Comparison of ENCODE assay signal across 10 cellular contexts in the genomic region with DNA sequence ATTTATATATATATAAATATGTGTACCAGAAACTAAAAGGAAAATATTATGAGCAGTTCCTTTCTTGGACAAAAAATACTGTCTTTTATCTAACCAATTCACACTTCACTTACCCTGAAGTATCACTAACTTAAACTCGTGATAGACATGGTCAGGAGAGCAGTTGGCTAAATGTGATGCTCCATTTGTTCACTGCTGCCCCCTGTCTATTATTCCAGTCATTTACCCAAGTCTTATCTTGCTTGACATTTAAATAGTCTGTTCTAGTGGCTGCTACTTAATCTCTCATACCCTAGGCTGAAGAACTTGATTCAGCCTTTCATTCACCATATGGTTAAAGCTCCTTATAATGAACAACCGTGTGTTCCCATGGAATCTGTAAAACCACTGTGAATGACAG.
DNase-seq lines count a peak whose midpoint lies in the region; ATAC-seq and TF ChIP-seq lines count a peak whose summit lies in the region.
"Had no signal": no experiment of that assay in that cellular context is flagged by ENCODE, and none has a peak within 500 bp of the region (broad histone marks: within the 10 kb centered on the region; RNA-seq: fewer than 3 reads in every experiment).

No MANE protein-coding gene starts in this region.

- DNase-seq in NCI-H1092 treated with DMSO at 0.1 percent for 48 hours (lab: John Stamatoyannopoulos, UW) (peak; percentile 0), NCI-H1092 (lab: John Stamatoyannopoulos, UW) (no peak), NB4 (ENCODE audit: low read depth) (peak; percentile 51), nephron progenitor cell (no peak), caudate nucleus (lab: John Stamatoyannopoulos, UW) (no peak)
- no peak for DNase-seq in stimulated activated CD4-positive, alpha-beta T cell treated with anti-CD3 and anti-CD28 coated beads, Interleukin-2, amount 100 ng/mL, for 48 hours
- DNase-seq: 8988T; activated CD4-positive, alpha-beta T cell treated with anti-CD3 and anti-CD28 coated beads, Interleukin-2, amount 10 ng/mL, durations not matched to agents 7 days and 5 days had no signal

- H3K4me3 Mint-ChIP-seq in nephron progenitor cell: no peak overlapping the region
- H3K4me3 Mint-ChIP-seq: activated CD4-positive, alpha-beta T cell treated with anti-CD3 and anti-CD28 coated beads, Interleukin-2, amount 10 ng/mL, durations not matched to agents 7 days and 5 days had no signal

- H3K27me3 Mint-ChIP-seq in nephron progenitor cell (ENCODE audit: low read depth, poor library complexity): no peaks in the 10 kb centered on the region
- H3K27me3 Mint-ChIP-seq: activated CD4-positive, alpha-beta T cell treated with anti-CD3 and anti-CD28 coated beads, Interleukin-2, amount 10 ng/mL, durations not matched to agents 7 days and 5 days had no signal

- no peak overlapping the region for H3K4me3 ChIP-seq in NB4 (ENCODE audit: low read depth, low read length)

- peak; percentile 46 for TF ChIP-seq CTCF in NB4 (IDR thresholded peaks at IDR 0.05; ENCODE audit: low read depth, low read length)
- peak; percentile 72 for TF ChIP-seq CTCF in VCaP (conservative IDR thresholded peaks at IDR 0.05)
- TF ChIP-seq CTCF in nephron progenitor cell (IDR thresholded peaks at IDR 0.05): peak; percentile 58

- no peak overlapping the region for H3K27ac Mint-ChIP-seq in nephron progenitor cell
- H3K27ac Mint-ChIP-seq: activated CD4-positive, alpha-beta T cell treated with anti-CD3 and anti-CD28 coated beads, Interleukin-2, amount 10 ng/mL, durations not matched to agents 7 days and 5 days had no signal

- H3K36me3 Mint-ChIP-seq in nephron progenitor cell (ENCODE audit: low read depth): no peaks in the 10 kb centered on the region

- TF ChIP-seq POLR2A in NB4 (IDR thresholded peaks at IDR 0.05; ENCODE audit: extremely low read depth, insufficient read length): no peak

- H3K9me3 Mint-ChIP-seq in nephron progenitor cell: no peaks in the 10 kb centered on the region

- H3K4me1 Mint-ChIP-seq in nephron progenitor cell: no peaks in the 10 kb centered on the region
- H3K4me1 Mint-ChIP-seq: activated CD4-positive, alpha-beta T cell treated with anti-CD3 and anti-CD28 coated beads, Interleukin-2, amount 10 ng/mL, durations not matched to agents 7 days and 5 days had no signal

- no peak for ATAC-seq in GM18873 (IDR thresholded peaks at IDR 0.05; ENCODE audit: low FRiP score, unreplicated experiment)

- H3K27ac ChIP-seq in VCaP (no peak overlapping the region), caudate nucleus (ENCODE audit: low read depth, low read length) (no peak overlapping the region)

Comparison
In these comparisons a context has a peak if more than half of its experiments do, and no peak if none do; other contexts are left out.
1. DNase-seq: peak in NCI-H1092 treated with DMSO at 0.1 percent for 48 hours (single experiment) and NB4 (single experiment); none in NCI-H1092 (single experiment), nephron progenitor cell (single experiment), stimulated activated CD4-positive, alpha-beta T cell treated with anti-CD3 and anti-CD28 coated beads, Interleukin-2, amount 100 ng/mL, for 48 hours (0 of 2) and caudate nucleus (0 of 61).
2. Peak in every context shown above with its lines, with median percentiles within 50 percentile points of each other: CTCF ChIP-seq.